In genomic region chr13:110024646-110024980, GRCh38 we compare ENCODE assay signal across 16 cellular contexts.
DNase-seq lines count a peak whose midpoint lies in the region; ATAC-seq and TF ChIP-seq lines count a peak whose summit lies in the region.
"Had no signal": no experiment of that assay in that cellular context is flagged by ENCODE, and none has a peak within 500 bp of the region (broad histone marks: within the 10 kb centered on the region; RNA-seq: fewer than 3 reads in every experiment).

No MANE protein-coding gene starts in this region.

- no peak overlapping the region for H2BK5ac ChIP-seq in trophoblast cell (ENCODE audit: low read depth, low read length, poor library complexity)

- no peaks in the 10 kb centered on the region for H3K9me3 Mint-ChIP-seq in GM23338
- no peaks in the 10 kb centered on the region for H3K9me3 Mint-ChIP-seq in activated T-helper 1 cell treated with anti-CD3 and anti-CD28 coated beads, Interleukin-12 subunit alpha, Interleukin-12 subunit beta, Interleukin-2, Interleukin-4 antibody, amounts not matched to agents 30 ng/mL and 10 ng/mL and 1 ng/mL, durations not matched to agents 14 hours and 24 hours and 36 hours

- H3K27me3 ChIP-seq in GM23338 (ENCODE audit: insufficient read depth) (no peaks in the 10 kb centered on the region), layer of hippocampus (ENCODE audit: control insufficient read depth, insufficient read depth, low read length) (no peaks in the 10 kb centered on the region), smooth muscle cell (ENCODE audit: low read depth) (no peaks in the 10 kb centered on the region), trophoblast cell (ENCODE audit: insufficient read depth, low read length) (no peaks in the 10 kb centered on the region)
- H3K27me3 ChIP-seq: Peyer's patch had no signal

- H4K20me1 ChIP-seq in GM23338 (replicated peaks; ENCODE audit: insufficient read depth) = no peaks in the 10 kb centered on the region
- H4K20me1 ChIP-seq in smooth muscle cell (ENCODE audit: low read depth) = no peaks in the 10 kb centered on the region

- no peaks in the 10 kb centered on the region for H3K79me2 ChIP-seq in GM23338 (replicated peaks; ENCODE audit: insufficient read depth)
- no peaks in the 10 kb centered on the region for H3K79me2 ChIP-seq in smooth muscle cell (ENCODE audit: low read depth)
- no peaks in the 10 kb centered on the region for H3K79me2 ChIP-seq in trophoblast cell (ENCODE audit: control insufficient read depth, insufficient read depth, low read length, poor library complexity)

- no peaks in the 10 kb centered on the region for H3F3A ChIP-seq in GM23338 (replicated peaks; ENCODE audit: low read depth)
- no peaks in the 10 kb centered on the region for H3F3A ChIP-seq in smooth muscle cell (ENCODE audit: low read depth)

- H3K9me2 ChIP-seq in GM23338 (ENCODE audit: insufficient read depth) = peaks cover 18% of the 10 kb centered on the region; the same call in 1 of the 2 replicates

- no peak overlapping the region for H3K27ac Mint-ChIP-seq in GM23338
- no peak overlapping the region for H3K27ac Mint-ChIP-seq in activated T-helper 1 cell treated with anti-CD3 and anti-CD28 coated beads, Interleukin-12 subunit alpha, Interleukin-12 subunit beta, Interleukin-2, Interleukin-4 antibody, amounts not matched to agents 30 ng/mL and 10 ng/mL and 1 ng/mL, durations not matched to agents 14 hours and 24 hours and 36 hours
- H3K27ac Mint-ChIP-seq: natural killer cell treated with Interleukin-12 subunit alpha and Interleukin-12 subunit beta and Interleukin-15 and Interleukin-18, amount 100 ng/mL, for 72 hours had no signal

- H3K9ac ChIP-seq in smooth muscle cell (ENCODE audit: low read depth) (no peak overlapping the region), trophoblast cell (ENCODE audit: low read length) (no peak overlapping the region)

- H3K23ac ChIP-seq in trophoblast cell (ENCODE audit: low read length) = no peak overlapping the region

- intact Hi-C loops in activated T-helper 1 cell treated with anti-CD3 and anti-CD28 coated beads, Interleukin-12 subunit alpha, Interleukin-12 subunit beta, Interleukin-2, Interleukin-4 antibody, amounts not matched to agents 30 ng/mL and 10 ng/mL and 1 ng/mL, durations not matched to agents 14 hours and 24 hours and 36 hours (cut with micrococcal nuclease) = no loop called here

- DNase-seq in GM23338 (ENCODE audit: low spot score) (no peak), caudate nucleus (lab: John Stamatoyannopoulos, UW) (no peak), smooth muscle cell (lab: John Stamatoyannopoulos, UW; ENCODE audit: unreplicated experiment) (no peak), HuH-7.5 (ENCODE audit: low spot score) (no peak), trophoblast cell (no peak)
- no peak for DNase-seq in activated T-helper 1 cell treated with anti-CD3 and anti-CD28 coated beads, Interleukin-12 subunit alpha, Interleukin-12 subunit beta, Interleukin-2, Interleukin-4 antibody, amounts not matched to agents 30 ng/mL and 10 ng/mL and 1 ng/mL, durations not matched to agents 14 hours and 24 hours and 36 hours (ENCODE audit: low spot score)
- DNase-seq: activated CD4-positive, alpha-beta T cell treated with anti-CD3 and anti-CD28 coated beads for 1 hour; activated effector memory CD4-positive, alpha-beta T cell treated with anti-CD3 and anti-CD28 coated beads, Interleukin-2, amount 50 U/mL, for 16 hours; CD8-positive, alpha-beta memory T cell; mammary epithelial cell; Peyer's patch; stimulated activated naive CD4-positive, alpha-beta T cell; T-helper 9 cell had no signal

- no peak overlapping the region for H2AK5ac ChIP-seq in trophoblast cell (ENCODE audit: low read length)

- ATAC-seq in GM23338 = no peak
- no peak for ATAC-seq in HG02840 (IDR thresholded peaks at IDR 0.05; ENCODE audit: low FRiP score, unreplicated experiment)
- ATAC-seq: natural killer cell treated with Interleukin-12 subunit alpha and Interleukin-12 subunit beta and Interleukin-15 and Interleukin-18, amount 100 ng/mL, for 72 hours had no signal

- no peaks in the 10 kb centered on the region for H3K9me3 ChIP-seq in smooth muscle cell (replicated peaks; ENCODE audit: low read depth)
- H3K9me3 ChIP-seq in trophoblast cell (ENCODE audit: insufficient read depth, low read depth, low read length) = no peaks in the 10 kb centered on the region
- H3K9me3 ChIP-seq: Peyer's patch had no signal

- H4K12ac ChIP-seq in trophoblast cell (ENCODE audit: low read depth, low read length) = no peak overlapping the region

- H3K4me2 ChIP-seq in GM23338 (no peak overlapping the region), smooth muscle cell (peak overlapping the region; percentile 70), trophoblast cell (ENCODE audit: low read length) (no peak overlapping the region)

- H2AFZ ChIP-seq in GM23338 (0 out of 2 replicates have a peak overlapping the region, but pooled peaks have one; percentile 16), smooth muscle cell (ENCODE audit: low read depth) (no peak overlapping the region), trophoblast cell (ENCODE audit: insufficient read depth, low read length, poor library complexity) (no peak overlapping the region)

- no peak overlapping the region for H3K27ac ChIP-seq in GM23338 (ENCODE audit: low read depth)
- peak overlapping the region; percentile 91 for H3K27ac ChIP-seq in caudate nucleus (ENCODE audit: low read depth, low read length)
- peak overlapping the region; percentile 89 for H3K27ac ChIP-seq in layer of hippocampus (ENCODE audit: low read depth, low read length)
- H3K27ac ChIP-seq in smooth muscle cell (ENCODE audit: low read depth) = peak overlapping the region; percentile 48
- H3K27ac ChIP-seq in trophoblast cell (ENCODE audit: low read depth, low read length) = no peak overlapping the region

- H2BK12ac ChIP-seq in trophoblast cell (ENCODE audit: low read length) = no peak overlapping the region

- H3K79me1 ChIP-seq in trophoblast cell (ENCODE audit: low read length) = no peaks in the 10 kb centered on the region

- TF ChIP-seq CTCF in GM23338 (conservative IDR thresholded peaks at IDR 0.05; ENCODE audit: low read depth in 2 of 2) = no peak
- no peak for TF ChIP-seq CTCF in smooth muscle cell (IDR thresholded peaks at IDR 0.05; ENCODE audit: borderline replicate concordance, insufficient read depth, poor library complexity, severe bottlenecking)

- peaks cover 1% of the 10 kb centered on the region for H3K27me3 Mint-ChIP-seq in GM23338 (ENCODE audit: insufficient read depth, low read depth, poor library complexity)
- H3K27me3 Mint-ChIP-seq in activated T-helper 1 cell treated with anti-CD3 and anti-CD28 coated beads, Interleukin-12 subunit alpha, Interleukin-12 subunit beta, Interleukin-2, Interleukin-4 antibody, amounts not matched to agents 30 ng/mL and 10 ng/mL and 1 ng/mL, durations not matched to agents 14 hours and 24 hours and 36 hours (ENCODE audit: insufficient read depth) = no peaks in the 10 kb centered on the region

- H3K18ac ChIP-seq in trophoblast cell (ENCODE audit: low read length) = no peak overlapping the region

- no peak overlapping the region for H3K4me3 Mint-ChIP-seq in GM23338
- H3K4me3 Mint-ChIP-seq in activated T-helper 1 cell treated with anti-CD3 and anti-CD28 coated beads, Interleukin-12 subunit alpha, Interleukin-12 subunit beta, Interleukin-2, Interleukin-4 antibody, amounts not matched to agents 30 ng/mL and 10 ng/mL and 1 ng/mL, durations not matched to agents 14 hours and 24 hours and 36 hours = no peak overlapping the region
- H3K4me3 Mint-ChIP-seq: CD8-positive, alpha-beta memory T cell; natural killer cell treated with Interleukin-12 subunit alpha and Interleukin-12 subunit beta and Interleukin-15 and Interleukin-18, amount 100 ng/mL, for 72 hours had no signal

- H3K4me1 Mint-ChIP-seq in GM23338 = peaks cover 9% of the 10 kb centered on the region
- no peaks in the 10 kb centered on the region for H3K4me1 Mint-ChIP-seq in activated T-helper 1 cell treated with anti-CD3 and anti-CD28 coated beads, Interleukin-12 subunit alpha, Interleukin-12 subunit beta, Interleukin-2, Interleukin-4 antibody, amounts not matched to agents 30 ng/mL and 10 ng/mL and 1 ng/mL, durations not matched to agents 14 hours and 24 hours and 36 hours (ENCODE audit: low read depth)
- H3K4me1 Mint-ChIP-seq: CD8-positive, alpha-beta memory T cell had no signal

- H3K4me3 ChIP-seq in GM23338 = no peak overlapping the region
- no peak overlapping the region for H3K4me3 ChIP-seq in smooth muscle cell
- H3K4me3 ChIP-seq in trophoblast cell (ENCODE audit: low read depth, low read length) = no peak overlapping the region
- H3K4me3 ChIP-seq: Peyer's patch had no signal

- no peak overlapping the region for H4K8ac ChIP-seq in trophoblast cell (ENCODE audit: low read depth, low read length)

- no peak overlapping the region for H3K14ac ChIP-seq in trophoblast cell (ENCODE audit: low read length)

- H3K36me3 ChIP-seq in GM23338 (ENCODE audit: insufficient read depth) (no peaks in the 10 kb centered on the region), smooth muscle cell (ENCODE audit: low read depth) (no peaks in the 10 kb centered on the region), trophoblast cell (ENCODE audit: control insufficient read depth in 1 of 2, insufficient read depth in 2 of 2, low read length in 2 of 2) (no peaks in the 10 kb centered on the region)
- H3K36me3 ChIP-seq: Peyer's patch had no signal

- H4K91ac ChIP-seq in trophoblast cell (ENCODE audit: low read depth, low read length) = no peak overlapping the region

- 0% methylated on average over 1 of the region's 1 CpG for WGBS in smooth muscle cell (ENCODE audit: low lambda C conversion rate)
- no CpG with 5 or more reads among the region's 1 CpG for WGBS in trophoblast cell (ENCODE audit: extremely low coverage, insufficient coverage, insufficient read length)

- H3K4me1 ChIP-seq in GM23338 (ENCODE audit: insufficient read depth) = no peaks in the 10 kb centered on the region
- no peaks in the 10 kb centered on the region for H3K4me1 ChIP-seq in smooth muscle cell (ENCODE audit: low read depth)
- H3K4me1 ChIP-seq in trophoblast cell (ENCODE audit: control insufficient read depth in 1 of 2, insufficient read depth in 2 of 2, low read length in 2 of 2) = no peaks in the 10 kb centered on the region
- H3K4me1 ChIP-seq: Peyer's patch had no signal

- H3K4ac ChIP-seq in trophoblast cell (ENCODE audit: low read depth, low read length) = no peak overlapping the region

- no peak overlapping the region for H2BK120ac ChIP-seq in trophoblast cell (ENCODE audit: insufficient read depth, low read length, poor library complexity)

- no peaks in the 10 kb centered on the region for H3K36me3 Mint-ChIP-seq in GM23338 (ENCODE audit: low read depth)
- no peaks in the 10 kb centered on the region for H3K36me3 Mint-ChIP-seq in activated T-helper 1 cell treated with anti-CD3 and anti-CD28 coated beads, Interleukin-12 subunit alpha, Interleukin-12 subunit beta, Interleukin-2, Interleukin-4 antibody, amounts not matched to agents 30 ng/mL and 10 ng/mL and 1 ng/mL, durations not matched to agents 14 hours and 24 hours and 36 hours (ENCODE audit: low read depth)
- H3K36me3 Mint-ChIP-seq: CD8-positive, alpha-beta memory T cell; natural killer cell treated with Interleukin-12 subunit alpha and Interleukin-12 subunit beta and Interleukin-15 and Interleukin-18, amount 100 ng/mL, for 72 hours had no signal

TF ChIP-seq in GM23338, 12 proteins besides CTCF, POLR2A, EP300 and RAD21 (continues in another document):
- no peak for TF ChIP-seq NANOG (IDR thresholded peaks at IDR 0.05; ENCODE audit: borderline replicate concordance)

Comparison
In these comparisons a context has a peak if more than half of its experiments do, and no peak if none do; other contexts are left out.
1. H3K27ac ChIP-seq: peak in caudate nucleus (single experiment), layer of hippocampus (single experiment) and smooth muscle cell (single experiment); none in GM23338 (single experiment) and trophoblast cell (single experiment).